ENCODE assay signal across 25 cellular contexts in genomic region chr3:183058351-183058750, GRCh38. TPM values are rescaled to one million over a fixed set of nuclear protein-coding genes. Genes with fewer than 3 reads are reported as not detected.
DNase-seq lines count a peak whose midpoint lies in the region; ATAC-seq, FAIRE-seq and TF ChIP-seq lines count a peak whose summit lies in the region.
"Had no signal": no experiment of that assay in that cellular context is flagged by ENCODE, and none has a peak within 500 bp of the region (broad histone marks: within the 10 kb centered on the region; RNA-seq: fewer than 3 reads in every experiment).

No MANE protein-coding gene starts in this region.

- H3K9me3 ChIP-seq in HepG2 (ENCODE audit: low read length): no peaks in the 10 kb centered on the region
- H3K9me3 ChIP-seq in right lobe of liver: no peaks in the 10 kb centered on the region
- H3K9me3 ChIP-seq in H1 (ENCODE audit: insufficient read depth in 2 of 2, low read depth in 1 of 2, low read length in 1 of 2): no peaks in the 10 kb centered on the region
- peaks cover 2% of the 10 kb centered on the region for H3K9me3 ChIP-seq in trophoblast cell (ENCODE audit: insufficient read depth, low read depth, low read length)
- H3K9me3 ChIP-seq: BE2C, BLaER1 had no signal

- H3K4me2 ChIP-seq in HepG2 (ENCODE audit: low read depth, low read length) (no peak overlapping the region), H1 (ENCODE audit: insufficient read depth in 1 of 2, low read depth in 2 of 2, low read length in 2 of 2) (no peak overlapping the region), trophoblast cell (ENCODE audit: low read length) (no peak overlapping the region)
- H3K4me2 ChIP-seq: BLaER1 had no signal

- in situ Hi-C loops in HepG2 (cut with HindIII; ENCODE audit: extremely low pct_ligation_motif_present, low pct_unique_long_range_greater_than_20kb): no loop called here

- H2BK120ac ChIP-seq in H1 (replicated peaks; ENCODE audit: low read depth, low read length): no peak overlapping the region
- no peak overlapping the region for H2BK120ac ChIP-seq in trophoblast cell (ENCODE audit: insufficient read depth, low read length, poor library complexity)

- TF ChIP-seq POLR2A in HepG2 (IDR thresholded peaks at IDR 0.05; ENCODE audit: insufficient read depth in 1 of 2, low read depth in 2 of 2, low read length in 2 of 2) (no peak), right lobe of liver (IDR thresholded peaks at IDR 0.05) (no peak), H1 (IDR thresholded peaks at IDR 0.05; ENCODE audit: control extremely low read depth in 1 of 2, low read depth in 2 of 2, low read length in 2 of 2) (no peak)

- H3K23me2 ChIP-seq in H1 (ENCODE audit: low read depth, low read length): no peaks in the 10 kb centered on the region

- intact Hi-C loops in HepG2 (cut with micrococcal nuclease; ENCODE audit: unreplicated experiment): no loop called here
- intact Hi-C loops in right lobe of liver (cut with DNase I): no loop called here

- H2AK5ac ChIP-seq in H1 (ENCODE audit: low read depth, low read length) (no peak overlapping the region), trophoblast cell (ENCODE audit: low read length) (no peak overlapping the region)

- H4K12ac ChIP-seq in trophoblast cell (ENCODE audit: low read depth, low read length): no peak overlapping the region

- CTCF ChIA-PET in HepG2 (lab: Yijun Ruan, JAX; ENCODE audit: low intra/inter-chr PET ratio, low total read pairs): no interaction called here
- CTCF ChIA-PET in H1 (lab: Charles Lee; ENCODE audit: partially characterized antibody): interaction anchor here (1.5 kb wide), 1 partner anchor 27 kb away, joined by 3 read pairs; no protein-coding TSS in a partner anchor

- TF ChIP-seq CTCF in HepG2 (CRISPR knock-in tag; IDR thresholded peaks at IDR 0.05) (no peak), right lobe of liver (IDR thresholded peaks at IDR 0.05) (no peak), H1 (IDR thresholded peaks at IDR 0.05; ENCODE audit: control extremely low read depth in 1 of 3, insufficient read depth in 1 of 3, low read depth in 1 of 3, low read length in 3 of 3) (no peak)

- TF ChIP-seq EP300 in HepG2 (IDR thresholded peaks at IDR 0.05; ENCODE audit: low read depth in 2 of 2, low read length in 2 of 2): no peak
- no peak for TF ChIP-seq EP300 in HepG2 (CRISPR knock-in tag; IDR thresholded peaks at IDR 0.05; ENCODE audit: borderline replicate concordance)
- TF ChIP-seq EP300 in H1 (IDR thresholded peaks at IDR 0.05; ENCODE audit: borderline replicate concordance in 1 of 2, low read depth in 2 of 2, low read length in 2 of 2): no peak

- H4K91ac ChIP-seq in H1 (replicated peaks; ENCODE audit: insufficient read length, low read length) (no peak overlapping the region), trophoblast cell (ENCODE audit: low read depth, low read length) (no peak overlapping the region)

- peaks cover 0 to 12% of the 10 kb centered on the region in 2 experiments; a peak in 2 of 5 replicates for H3K36me3 ChIP-seq in HepG2 (replicated peaks in 1 of 2; ENCODE audit: control insufficient read depth in 1 of 2, insufficient read depth in 2 of 2, low read length in 2 of 2)
- peaks cover 0 to 21% (median 3%) of the 10 kb centered on the region in 4 donors for H3K36me3 ChIP-seq in right lobe of liver
- H3K36me3 ChIP-seq in H1 (ENCODE audit: control insufficient read depth in 2 of 4, insufficient read depth in 4 of 4, low read length in 3 of 4): peaks cover 0 to 16% (median 3%) of the 10 kb centered on the region in 4 experiments; a peak in 3 of 8 replicates
- peaks cover 0 to 2% of the 10 kb centered on the region in 2 experiments for H3K36me3 ChIP-seq in trophoblast cell (ENCODE audit: control insufficient read depth in 1 of 2, insufficient read depth in 2 of 2, low read length in 2 of 2)

- H3K4me1 ChIP-seq in HepG2 (ENCODE audit: insufficient read depth, low read length) (no peaks in the 10 kb centered on the region), right lobe of liver (no peaks in the 10 kb centered on the region), H1 (replicated peaks in 1 of 4; ENCODE audit: control insufficient read depth in 3 of 4, insufficient read depth in 4 of 4, low read length in 3 of 4) (no peaks in the 10 kb centered on the region), trophoblast cell (ENCODE audit: control insufficient read depth in 1 of 2, insufficient read depth in 2 of 2, low read length in 2 of 2) (peaks cover 0 to 3% of the 10 kb centered on the region in 2 experiments)
- H3K4me1 ChIP-seq: BE2C, BLaER1 had no signal

- H4K20me1 ChIP-seq in HepG2 (ENCODE audit: insufficient read depth, low read length): no peaks in the 10 kb centered on the region
- H4K20me1 ChIP-seq in H1 (replicated peaks in 1 of 2; ENCODE audit: control insufficient read depth in 1 of 2, insufficient read depth in 2 of 2, low read length in 2 of 2): no peaks in the 10 kb centered on the region
- H4K20me1 ChIP-seq: BLaER1 had no signal

- no peak overlapping the region for H3K9ac ChIP-seq in HepG2 (ENCODE audit: insufficient read depth, low read depth, low read length)
- H3K9ac ChIP-seq in H1 (replicated peaks in 1 of 4; ENCODE audit: extremely low read depth in 1 of 4, low read depth in 3 of 4, low read length in 3 of 4): no peak overlapping the region
- H3K9ac ChIP-seq in trophoblast cell (ENCODE audit: low read length): no peak overlapping the region
- H3K9ac ChIP-seq: BLaER1 had no signal

- no TSS peak for BruUV-seq in HepG2 (replicated peaks; lab: Mats Ljungman, UMichigan)

- WGBS in HepG2 (ENCODE audit: low lambda C conversion rate): 95% methylated on average over 2 of the region's 2 CpGs
- 100% methylated on average over 2 of the region's 2 CpGs for WGBS in right lobe of liver (ENCODE audit: insufficient coverage, low coverage, low lambda C conversion rate, missing lambda C conversion rate)
- WGBS in H1 (ENCODE audit: extremely low coverage in 1 of 2, insufficient coverage in 1 of 2, insufficient read length in 1 of 2, insufficient replicate concordance in 2 of 2, low coverage in 1 of 2, low lambda C conversion rate in 2 of 2, missing lambda C conversion rate in 1 of 2), 2 experiments: 95% methylated on average over 2 of the region's 2 CpGs; no CpG with 5 or more reads in 1 of the 2 experiments
- WGBS in trophoblast cell (ENCODE audit: extremely low coverage, insufficient coverage, insufficient read length): no CpG with 5 or more reads among the region's 2 CpGs

- POLR2A ChIA-PET in HepG2 (lab: Yijun Ruan, JAX): no interaction called here
- POLR2A ChIA-PET in H1 (lab: Charles Lee; ENCODE audit: partially characterized antibody): no interaction called here

- no peak overlapping the region for H3K18ac ChIP-seq in H1 (ENCODE audit: extremely low read depth, low read length)
- H3K18ac ChIP-seq in trophoblast cell (ENCODE audit: low read length): no peak overlapping the region

- no peaks in the 10 kb centered on the region for H3K79me1 ChIP-seq in H1 (ENCODE audit: low read depth, low read length)
- H3K79me1 ChIP-seq in trophoblast cell (ENCODE audit: low read length): no peaks in the 10 kb centered on the region

- no peaks in the 10 kb centered on the region for H3K79me2 ChIP-seq in HepG2 (ENCODE audit: insufficient read depth, low read length)
- H3K79me2 ChIP-seq in H1 (ENCODE audit: control insufficient read depth in 1 of 2, insufficient read depth in 2 of 2, low read length in 2 of 2): no peaks in the 10 kb centered on the region
- H3K79me2 ChIP-seq in trophoblast cell (ENCODE audit: control insufficient read depth, insufficient read depth, low read length, poor library complexity): no peaks in the 10 kb centered on the region

- FAIRE-seq in HepG2 (lab: Jason Lieb, UNC) (no peak), H1 (lab: Jason Lieb, UNC) (no peak)
- FAIRE-seq: GM12878, GM12892, GM18507 had no signal

- H2AFZ ChIP-seq in HepG2 (ENCODE audit: low read length) (no peak overlapping the region), H1 (ENCODE audit: low read length) (no peak overlapping the region), trophoblast cell (ENCODE audit: insufficient read depth, low read length, poor library complexity) (no peak overlapping the region)

- H2BK15ac ChIP-seq in H1 (ENCODE audit: low read length): no peak overlapping the region

- no peak overlapping the region for H2BK20ac ChIP-seq in H1 (ENCODE audit: low read length)

- H3K23ac ChIP-seq in H1 (ENCODE audit: insufficient read length) (no peak overlapping the region), trophoblast cell (ENCODE audit: low read length) (no peak overlapping the region)

- no peak for TF ChIP-seq RAD21 in HepG2 (CRISPR knock-in tag; IDR thresholded peaks at IDR 0.05)
- TF ChIP-seq RAD21 in H1 (IDR thresholded peaks at IDR 0.05 in 1 of 2, conservative IDR thresholded peaks at IDR 0.05 in 1 of 2; ENCODE audit: low read depth in 2 of 2, low read length in 2 of 2): no peak

- no peak for ATAC-seq in HepG2
- no peak for ATAC-seq in right lobe of liver
- ATAC-seq in HG03439 (IDR thresholded peaks at IDR 0.05; ENCODE audit: unreplicated experiment): no peak
- ATAC-seq: GM12878 had no signal

- no peak overlapping the region for H3K4me3 ChIP-seq in HepG2 (replicated peaks in 1 of 3; ENCODE audit: insufficient read depth in 1 of 3, low read depth in 2 of 3, low read length in 3 of 3)
- no peak overlapping the region for H3K4me3 ChIP-seq in right lobe of liver
- no peak overlapping the region for H3K4me3 ChIP-seq in H1 (ENCODE audit: extremely low read depth in 1 of 4, insufficient read depth in 2 of 4, low read depth in 3 of 4, low read length in 4 of 4)
- H3K4me3 ChIP-seq in trophoblast cell (ENCODE audit: low read depth, low read length): no peak overlapping the region
- H3K4me3 ChIP-seq: BLaER1, GM12878 had no signal

- H4K5ac ChIP-seq in H1 (ENCODE audit: insufficient read length, low read depth, low read length): no peak overlapping the region

- H4K8ac ChIP-seq in H1 (ENCODE audit: extremely low read depth, insufficient read depth, low read length): no peak overlapping the region
- H4K8ac ChIP-seq in trophoblast cell (ENCODE audit: low read depth, low read length): no peak overlapping the region

- DNase-seq in HepG2 (ENCODE audit: low spot score) (no peak), right lobe of liver (no peak), H1 (ENCODE audit: low read depth in 1 of 2, low spot score in 2 of 2) (no peak), trophoblast cell (peak; percentile 71 to 85), NCI-H82 (lab: John Stamatoyannopoulos, UW) (no peak)
- DNase-seq: 8988T; ACHN; BE2C; C1 segment of cervical spinal cord; CD4-positive, alpha-beta memory T cell; CD4-positive, CD25-positive, alpha-beta regulatory T cell; CD8-positive, alpha-beta memory T cell; COR-L47; DMS 273 treated with DMSO at 0.1 percent for 48 hours; DMS153; DMS53; DMS79; DND-41; EL; GDM1 had no signal

- H3K56ac ChIP-seq in H1 (replicated peaks; ENCODE audit: insufficient read length, low read depth, low read length): no peak overlapping the region

- H2BK12ac ChIP-seq in H1 (ENCODE audit: low read depth, low read length): no peak overlapping the region
- H2BK12ac ChIP-seq in trophoblast cell (ENCODE audit: low read length): no peak overlapping the region

- H3K27ac ChIP-seq in HepG2 (ENCODE audit: extremely low read length, insufficient read depth, low read length) (no peak overlapping the region), right lobe of liver (no peak overlapping the region), H1 (ENCODE audit: low read depth, low read length) (no peak overlapping the region), trophoblast cell (ENCODE audit: low read depth, low read length) (no peak overlapping the region)
- H3K27ac ChIP-seq: BLaER1 had no signal

- H2BK5ac ChIP-seq in H1 (ENCODE audit: low read depth, low read length): no peak overlapping the region
- no peak overlapping the region for H2BK5ac ChIP-seq in trophoblast cell (ENCODE audit: low read depth, low read length, poor library complexity)

- H3K14ac ChIP-seq in H1 (ENCODE audit: insufficient read length) (no peak overlapping the region), trophoblast cell (ENCODE audit: low read length) (no peak overlapping the region)

- H3K4ac ChIP-seq in H1 (replicated peaks; ENCODE audit: insufficient read length, low read depth, low read length) (no peak overlapping the region), trophoblast cell (ENCODE audit: low read depth, low read length) (no peak overlapping the region)

- H3K27me3 ChIP-seq in HepG2 (ENCODE audit: control insufficient read depth in 1 of 2, insufficient read depth in 2 of 2, low read length in 2 of 2) (no peaks in the 10 kb centered on the region), right lobe of liver (no peaks in the 10 kb centered on the region), H1 (replicated peaks in 1 of 4; ENCODE audit: control insufficient read depth in 3 of 4, extremely low read depth in 1 of 4, insufficient read depth in 3 of 4, low read length in 3 of 4) (no peaks in the 10 kb centered on the region), trophoblast cell (ENCODE audit: insufficient read depth, low read length) (no peaks in the 10 kb centered on the region)
- H3K27me3 ChIP-seq: BE2C, BLaER1 had no signal

RNA-seq across cellular contexts. Expression of gene MCCC1, which starts 40.9 kb away (rescaled TPM):
- total RNA-seq in HepG2 (2016; rRNA removed; fragmentation: Illumina TruSeq; extraction: Trizol) (30.1 and 34.7 TPM in 2 replicates), right lobe of liver (10 to 100 TPM; 34.0 to 57.0 (median 48.2) TPM)
- 11.7 and 14.0 TPM in 2 replicates for total RNA-seq in HepG2 (2016; cell fraction: cytosol; rRNA removed; fragmentation: Illumina TruSeq; extraction: Trizol; ENCODE audit: low read depth)
- total RNA-seq in HepG2 (2016; cell fraction: insoluble cytoplasmic fraction; rRNA removed; fragmentation: Illumina TruSeq; extraction: Trizol): 32.3 TPM in 2 replicates
- 14.1 and 14.5 TPM in 2 replicates for total RNA-seq in HepG2 (2016; cell fraction: membrane; rRNA removed; fragmentation: Illumina TruSeq; extraction: Trizol)
- 21.7 and 28.0 TPM in 2 replicates for total RNA-seq in HepG2 (2016; cell fraction: nucleus; rRNA removed; fragmentation: Illumina TruSeq; extraction: Trizol)
- polyA plus RNA-seq in HepG2 (2011; rRNA removed) (9.8 and 11.7 TPM in 2 replicates), H1 (2011; rRNA removed) (10.8 and 11.3 TPM in 2 replicates)
- 9.4 and 9.6 TPM in 2 replicates for polyA plus RNA-seq in HepG2 (2011; cell fraction: cytosol; rRNA removed)
- 10.8 and 12.3 TPM in 2 replicates for polyA plus RNA-seq in HepG2 (2011; cell fraction: nucleus; rRNA removed)
- 12.0 and 19.1 TPM in 2 replicates for polyA plus RNA-seq in HepG2 (2012)
- 4.4 and 4.8 TPM in 2 replicates for polyA plus RNA-seq in HepG2 (2016; cell fraction: cytosol; fragmentation: Illumina TruSeq; extraction: Trizol; ENCODE audit: low read depth)
- polyA plus RNA-seq in HepG2 (2016; cell fraction: insoluble cytoplasmic fraction; fragmentation: Illumina TruSeq; extraction: Trizol; ENCODE audit: low read depth): 29.2 and 34.5 TPM in 2 replicates
- polyA plus RNA-seq in HepG2 (2016; cell fraction: membrane; fragmentation: Illumina TruSeq; extraction: Trizol; ENCODE audit: low read depth): 8.8 and 8.9 TPM in 2 replicates
- 28.1 and 28.7 TPM in 2 replicates for polyA plus RNA-seq in HepG2 (2016; cell fraction: nucleus; fragmentation: Illumina TruSeq; extraction: Trizol; ENCODE audit: insufficient read depth, low read depth)
- polyA minus RNA-seq in HepG2 (2011; rRNA and poly(A)+ RNA removed; ENCODE audit: low replicate concordance): 15.9 and 19.4 TPM in 2 replicates
- polyA minus RNA-seq in HepG2 (2011; cell fraction: cytosol; rRNA and poly(A)+ RNA removed): 10.0 and 11.5 TPM in 2 replicates
- polyA minus RNA-seq in HepG2 (2011; cell fraction: nucleus; rRNA and poly(A)+ RNA removed): 26.1 and 31.3 TPM in 2 replicates
- total RNA-seq in H1 (2021; fragmentation: NEBNext Ultra II Directional; extraction: Animal tissue kit (Norgen Biotek cat#: 25700)): 21.5 and 24.6 TPM in 2 replicates
- 17.6 TPM for polyA plus RNA-seq in H1 (2011; cell fraction: cytosol; rRNA removed)
- polyA plus RNA-seq in H1 (2011; cell fraction: nucleus; rRNA removed): 36.1 TPM
- polyA plus RNA-seq in H1 (2012, experiment 1 of 2): 17.7 to 25.6 TPM (median 20.1 TPM) in 4 replicates
- polyA plus RNA-seq in H1 (2012, experiment 2 of 2): 3.2 TPM
- 13.2 TPM for polyA plus RNA-seq in H1 (2013, experiment 1 of 2)
- polyA plus RNA-seq in H1 (2013, experiment 2 of 2): 12.5 TPM
- 21.7 and 27.3 TPM in 2 replicates for polyA minus RNA-seq in H1 (2011; rRNA and poly(A)+ RNA removed)
- polyA minus RNA-seq in H1 (2011; cell fraction: cytosol; rRNA and poly(A)+ RNA removed): 15.6 TPM
- polyA minus RNA-seq in H1 (2011; cell fraction: nucleus; rRNA and poly(A)+ RNA removed): 48.6 TPM
- 11.3 and 12.1 TPM in 2 replicates for polyA plus RNA-seq in trophoblast cell (2013)

Comparison
In these comparisons a context has a peak if more than half of its experiments do, and no peak if none do; other contexts are left out.
1. DNase-seq: peak in trophoblast cell (2 of 2); none in HepG2 (single experiment), right lobe of liver (0 of 3), H1 (0 of 2) and NCI-H82 (single experiment).
2. Of the 41 proteins assayed by ChIP-seq in both HepG2 and H1: peak only in HepG2: none; only in H1: CEBPB; in both: none; in neither: 40.